In genomic region chr22:36505998-36506635, GRCh38 we compare ENCODE assay signal across 8 cellular contexts. TPM values are rescaled to one million over a fixed set of nuclear protein-coding genes. Genes with fewer than 3 reads are reported as not detected.
DNase-seq lines count a peak whose midpoint lies in the region; ATAC-seq and TF ChIP-seq lines count a peak whose summit lies in the region.

No MANE protein-coding gene starts in this region.

- H3K9ac ChIP-seq in SK-N-SH: no peak overlapping the region

- peak overlapping the region; percentile 81 for H3K4me2 ChIP-seq in SK-N-SH

- H3K4me1 ChIP-seq in SK-N-SH (ENCODE audit: control insufficient read depth in 1 of 2, insufficient read depth in 2 of 2, low read depth in 1 of 2, low read length in 1 of 2) (peaks cover 0 to 18% of the 10 kb centered on the region in 2 experiments; a peak in 2 of 4 replicates), suprapubic skin (peaks cover 42% of the 10 kb centered on the region)

- POLR2A ChIA-PET in SK-N-SH (lab: Yijun Ruan, JAX): interaction anchor here (0.9 to 1.6 kb wide), 5 partner anchors 15 to 270 kb away, joined by 3 to 7 read pairs (median 4); partner anchors contain the start of gene IFT27

- ATAC-seq in SK-N-SH treated with all-trans-retinoic acid at 6 μM for 48 hours: no peak
- ATAC-seq in GM18867 (IDR thresholded peaks at IDR 0.05; ENCODE audit: unreplicated experiment): no peak

- DNase-seq in SK-N-SH (no peak), kidney epithelial cell (ENCODE audit: low read depth) (no peak), suprapubic skin (ENCODE audit: low spot score in 2 of 2) (no peak), GM10266 (ENCODE audit: extremely low spot score) (no peak), NCI-H2171 (lab: John Stamatoyannopoulos, UW) (no peak)

- peaks cover 8 to 12% of the 10 kb centered on the region in 2 experiments for H3K36me3 ChIP-seq in SK-N-SH (replicated peaks in 1 of 2; ENCODE audit: control insufficient read depth in 1 of 2, insufficient read depth in 2 of 2, low read length in 1 of 2)
- peaks cover 5% of the 10 kb centered on the region for H3K36me3 ChIP-seq in kidney epithelial cell (ENCODE audit: control insufficient read depth, insufficient read depth, low read length)
- peaks cover 22% of the 10 kb centered on the region for H3K36me3 ChIP-seq in suprapubic skin

- CTCF ChIA-PET in SK-N-SH (lab: Yijun Ruan, JAX): interaction anchor here (1.4 to 2.0 kb wide), 3 partner anchors 20 to 267 kb away, joined by 4 to 5 read pairs (median 4); no protein-coding TSS in a partner anchor

- H3K9me3 ChIP-seq in SK-N-SH: no peaks in the 10 kb centered on the region
- H3K9me3 ChIP-seq in suprapubic skin: no peaks in the 10 kb centered on the region

- 94% methylated on average over 41 of the region's 60 CpGs for WGBS in SK-N-SH (ENCODE audit: low lambda C conversion rate)
- WGBS in suprapubic skin: 93% methylated on average over 45 of the region's 60 CpGs

- peaks cover under 1% of the 10 kb centered on the region; the same call in 1 of the 2 replicates for H4K20me1 ChIP-seq in SK-N-SH (ENCODE audit: insufficient read depth)

- peak overlapping the region in 1 of 2 experiments; percentile 80; a peak in 2 of 4 replicates for H3K27ac ChIP-seq in SK-N-SH (ENCODE audit: low read depth in 2 of 2, low read length in 1 of 2)
- H3K27ac ChIP-seq in angular gyrus (ENCODE audit: low read depth, low read length): peak overlapping the region; percentile 79
- H3K27ac ChIP-seq in suprapubic skin: no peak overlapping the region

- H3K79me2 ChIP-seq in SK-N-SH (ENCODE audit: insufficient read depth): no peaks in the 10 kb centered on the region

- H3K4me3 ChIP-seq in SK-N-SH (ENCODE audit: low read depth in 2 of 2, low read length in 1 of 2): peak overlapping the region; percentile 51 to 58
- peak overlapping the region; percentile 51 for H3K4me3 ChIP-seq in kidney epithelial cell (ENCODE audit: low read depth, low read length)
- H3K4me3 ChIP-seq in suprapubic skin: peak overlapping the region; percentile 51

- H2AFZ ChIP-seq in SK-N-SH (ENCODE audit: low read depth): peak overlapping the region; percentile 82

- no peak for TF ChIP-seq RAD21 in SK-N-SH (IDR thresholded peaks at IDR 0.05; ENCODE audit: low read length)

- no peaks in the 10 kb centered on the region for H3K9me2 ChIP-seq in SK-N-SH

- H3K27me3 ChIP-seq in SK-N-SH (ENCODE audit: insufficient read depth) (no peaks in the 10 kb centered on the region), kidney epithelial cell (ENCODE audit: control insufficient read depth, insufficient read depth, low read length) (no peaks in the 10 kb centered on the region), suprapubic skin (no peaks in the 10 kb centered on the region)

- peaks cover 22% of the 10 kb centered on the region for H3F3A ChIP-seq in SK-N-SH (replicated peaks; ENCODE audit: insufficient read depth)

- no peak for TF ChIP-seq CTCF in SK-N-SH (IDR thresholded peaks at IDR 0.05)
- no peak for TF ChIP-seq CTCF in kidney epithelial cell (IDR thresholded peaks at IDR 0.05; ENCODE audit: insufficient read depth, low read length, poor library complexity, severe bottlenecking)
- TF ChIP-seq CTCF in suprapubic skin (IDR thresholded peaks at IDR 0.05): no peak
- TF ChIP-seq CTCF in GM10266 (IDR thresholded peaks at IDR 0.05; ENCODE audit: control insufficient read depth, insufficient read depth, low read depth, missing control alignments): no peak

- TF ChIP-seq EP300 in SK-N-SH (IDR thresholded peaks at IDR 0.05; ENCODE audit: borderline replicate concordance in 1 of 2, low read depth in 1 of 2, low read length in 1 of 2) (no peak), suprapubic skin (IDR thresholded peaks at IDR 0.05) (no peak)

- TF ChIP-seq POLR2A in suprapubic skin (IDR thresholded peaks at IDR 0.05): no peak

TF ChIP-seq in SK-N-SH, 30 proteins besides CTCF, POLR2A, EP300 and RAD21:
- TF ChIP-seq JUND (IDR thresholded peaks at IDR 0.05): no peak
- no peak for TF ChIP-seq FOSL2 (IDR thresholded peaks at IDR 0.05; ENCODE audit: borderline replicate concordance, low read depth)
- no peak for TF ChIP-seq MEF2A (IDR thresholded peaks at IDR 0.05; ENCODE audit: borderline replicate concordance, low read depth)
- TF ChIP-seq EZH2phosphoT487 (IDR thresholded peaks at IDR 0.05; ENCODE audit: borderline replicate concordance, low read depth): no peak
- no peak for TF ChIP-seq RXRA (IDR thresholded peaks at IDR 0.05; ENCODE audit: borderline replicate concordance, low read depth)
- no peak for TF ChIP-seq FOXM1 (IDR thresholded peaks at IDR 0.05; ENCODE audit: low read depth)
- TF ChIP-seq TCF12 (IDR thresholded peaks at IDR 0.05): no peak
- TF ChIP-seq NFIC (IDR thresholded peaks at IDR 0.05; ENCODE audit: borderline replicate concordance): no peak
- TF ChIP-seq, protein P1, sequence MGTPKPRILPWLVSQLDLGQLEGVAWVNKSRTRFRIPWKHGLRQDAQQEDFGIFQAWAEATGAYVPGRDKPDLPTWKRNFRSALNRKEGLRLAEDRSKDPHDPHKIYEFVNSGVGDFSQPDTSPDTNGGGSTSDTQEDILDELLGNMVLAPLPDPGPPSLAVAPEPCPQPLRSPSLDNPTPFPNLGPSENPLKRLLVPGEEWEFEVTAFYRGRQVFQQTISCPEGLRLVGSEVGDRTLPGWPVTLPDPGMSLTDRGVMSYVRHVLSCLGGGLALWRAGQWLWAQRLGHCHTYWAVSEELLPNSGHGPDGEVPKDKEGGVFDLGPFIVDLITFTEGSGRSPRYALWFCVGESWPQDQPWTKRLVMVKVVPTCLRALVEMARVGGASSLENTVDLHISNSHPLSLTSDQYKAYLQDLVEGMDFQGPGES (IDR thresholded peaks at IDR 0.05; ENCODE audit: low read depth, low read length): no peak

TF ChIP-seq in SK-N-SH treated with all-trans-retinoic acid at 6 μM for 48 hours, 23 proteins besides CTCF, POLR2A, EP300 and RAD21:
- TF ChIP-seq TOX (CRISPR knock-in tag; IDR thresholded peaks at IDR 0.05; ENCODE audit: borderline replicate concordance) (no peak), TCF4 (CRISPR knock-in tag; IDR thresholded peaks at IDR 0.05; ENCODE audit: borderline replicate concordance) (no peak), CSDC2 (CRISPR knock-in tag; IDR thresholded peaks at IDR 0.05) (no peak), CREB5 (CRISPR knock-in tag; IDR thresholded peaks at IDR 0.05; ENCODE audit: low read depth) (no peak), PPARA (CRISPR knock-in tag; IDR thresholded peaks at IDR 0.05; ENCODE audit: borderline replicate concordance) (no peak), PATZ1 (CRISPR knock-in tag; IDR thresholded peaks at IDR 0.05; ENCODE audit: borderline replicate concordance) (no peak), GLIS3 (CRISPR knock-in tag; IDR thresholded peaks at IDR 0.05) (no peak), RARB (CRISPR knock-in tag; IDR thresholded peaks at IDR 0.05) (no peak)

RNA-seq across cellular contexts. Expression of gene FOXRED2, which starts 0.7 kb away (rescaled TPM):
- polyA plus RNA-seq in SK-N-SH (2012; rRNA removed): 4.3 and 7.9 TPM in 2 replicates
- polyA plus RNA-seq in SK-N-SH (2012; cell fraction: cytosol; rRNA removed): 4.6 and 6.9 TPM in 2 replicates
- 6.2 and 6.6 TPM in 2 replicates for polyA plus RNA-seq in SK-N-SH (2012; cell fraction: nucleus; rRNA removed)
- total RNA-seq in kidney epithelial cell (13.6 and 16.6 TPM in 2 replicates), suprapubic skin (10 to 100 TPM; 11.4 to 20.9 (median 14.0) TPM)

RNA-seq across cellular contexts. Expression of gene EIF3D, which starts 22.8 kb away (rescaled TPM):
- 423 and 498 TPM in 2 replicates for polyA plus RNA-seq in SK-N-SH (2012; rRNA removed)
- polyA plus RNA-seq in SK-N-SH (2012; cell fraction: cytosol; rRNA removed): 300 and 379 TPM in 2 replicates
- 400 and 411 TPM in 2 replicates for polyA plus RNA-seq in SK-N-SH (2012; cell fraction: nucleus; rRNA removed)
- total RNA-seq in kidney epithelial cell (551 and 619 TPM in 2 replicates), suprapubic skin (100 to 1,000 TPM; 247 to 409 (median 332) TPM)

RNA-seq across cellular contexts. Expression of gene TXN2, which starts 24.7 kb away (rescaled TPM):
- 251 and 284 TPM in 2 replicates for polyA plus RNA-seq in SK-N-SH (2012; rRNA removed)
- polyA plus RNA-seq in SK-N-SH (2012; cell fraction: cytosol; rRNA removed): 212 and 258 TPM in 2 replicates
- 151 and 162 TPM in 2 replicates for polyA plus RNA-seq in SK-N-SH (2012; cell fraction: nucleus; rRNA removed)
- total RNA-seq in kidney epithelial cell: 56.8 and 66.6 TPM in 2 replicates
- total RNA-seq in suprapubic skin: 10 to 100 TPM; 50.7 to 73.5 (median 61.3) TPM
